In the genomic region with DNA sequence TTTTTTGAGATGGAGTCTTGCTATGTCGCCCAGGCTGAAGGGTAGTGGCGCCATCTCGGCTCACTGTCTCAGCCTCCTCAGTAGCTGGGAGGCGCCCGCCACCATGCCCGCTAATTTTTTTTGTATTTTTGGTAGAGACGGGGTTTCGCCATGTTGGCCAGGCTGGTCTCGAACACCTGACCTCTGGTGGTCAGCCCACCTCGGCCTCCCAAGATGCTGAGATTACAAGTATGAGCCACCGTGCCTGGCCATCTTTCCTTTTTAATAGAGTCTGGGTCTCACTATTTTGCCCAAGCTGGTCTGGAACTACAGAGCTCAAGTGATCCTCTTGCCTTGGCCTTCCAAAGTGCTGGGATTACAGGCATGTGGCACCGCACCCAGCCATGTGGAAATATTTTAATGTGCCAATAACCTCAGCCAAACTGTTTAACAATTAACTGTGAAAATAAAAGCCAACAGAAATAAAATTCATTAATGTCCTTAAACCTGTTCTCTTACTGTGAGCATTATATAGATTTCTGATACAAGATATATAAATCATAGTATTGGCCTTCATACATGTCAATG, we compare ENCODE assay signal across 22 cellular contexts.
"Had no signal": no experiment of that assay in that cellular context is flagged by ENCODE, and none has a peak within 500 bp of the region (broad histone marks: within the 10 kb centered on the region; RNA-seq: fewer than 3 reads in every experiment).

No MANE protein-coding gene starts in this region.

- H3K36me3 ChIP-seq: breast epithelium, prostate gland, tibial artery, uterus had no signal

- H3K27ac Mint-ChIP-seq: activated naive CD4-positive, alpha-beta T cell treated with anti-CD3 and anti-CD28 coated beads for 36 hours; activated naive CD8-positive, alpha-beta T cell treated with anti-CD3 and anti-CD28 coated beads, Interleukin-2, amount 10 ng/mL, durations not matched to agents 7 days and 5 days; activated T-helper 2 cell treated with anti-CD3 and anti-CD28 coated beads, Interferon-gamma antibody, Interleukin-2, Interleukin-4, amounts not matched to agents 10 μg/mL and 5 μg/mL and 100 μg/mL, durations not matched to agents 14 hours and 24 hours and 36 hours; mesothelial cell of epicardium; stimulated activated naive CD8-positive, alpha-beta T cell treated with anti-CD3 and anti-CD28 coated beads, Interleukin-15, Interleukin-2, amounts not matched to agents 100 ng/mL and 50 ng/mL, for 24 hours had no signal

- H3K9me3 Mint-ChIP-seq: activated naive CD4-positive, alpha-beta T cell treated with anti-CD3 and anti-CD28 coated beads for 36 hours; activated naive CD8-positive, alpha-beta T cell treated with anti-CD3 and anti-CD28 coated beads, Interleukin-2, amount 10 ng/mL, durations not matched to agents 7 days and 5 days; activated T-helper 2 cell treated with anti-CD3 and anti-CD28 coated beads, Interferon-gamma antibody, Interleukin-2, Interleukin-4, amounts not matched to agents 10 μg/mL and 5 μg/mL and 100 μg/mL, durations not matched to agents 14 hours and 24 hours and 36 hours; central memory CD8-positive, alpha-beta T cell; mesothelial cell of epicardium; naive thymus-derived CD8-positive, alpha-beta T cell; stimulated activated naive CD8-positive, alpha-beta T cell treated with anti-CD3 and anti-CD28 coated beads, Interleukin-15, Interleukin-2, amounts not matched to agents 100 ng/mL and 50 ng/mL, for 24 hours had no signal

- FAIRE-seq: colon, kidney, TTC549 had no signal

- H3K9me3 ChIP-seq: breast epithelium, prostate gland, spleen, tibial artery, uterus had no signal

- H3K27me3 ChIP-seq: breast epithelium, spleen, tibial artery, uterus had no signal

- H3K4me3 Mint-ChIP-seq: activated naive CD4-positive, alpha-beta T cell treated with anti-CD3 and anti-CD28 coated beads for 36 hours; activated naive CD8-positive, alpha-beta T cell treated with anti-CD3 and anti-CD28 coated beads, Interleukin-2, amount 10 ng/mL, durations not matched to agents 7 days and 5 days; central memory CD8-positive, alpha-beta T cell; mesothelial cell of epicardium; stimulated activated naive CD8-positive, alpha-beta T cell treated with anti-CD3 and anti-CD28 coated beads, Interleukin-15, Interleukin-2, amounts not matched to agents 100 ng/mL and 50 ng/mL, for 24 hours had no signal

- H3K4me1 Mint-ChIP-seq: mesothelial cell of epicardium had no signal

- H3K4me1 ChIP-seq: breast epithelium, prostate gland, uterus had no signal

- DNase-seq: activated naive CD4-positive, alpha-beta T cell treated with anti-CD3 and anti-CD28 coated beads for 36 hours; activated naive CD8-positive, alpha-beta T cell treated with anti-CD3 and anti-CD28 coated beads, Interleukin-2, amount 10 ng/mL, durations not matched to agents 7 days and 5 days; activated T-cell treated with anti-CD3 and anti-CD28 coated beads, Interleukin-2, amount 50 U/mL, for 1 hour; amniotic stem cell; effector memory CD4-positive, alpha-beta T cell; foreskin melanocyte; kidney; naive thymus-derived CD8-positive, alpha-beta T cell; spleen; substantia nigra; tibial artery; uterus; WERI-Rb-1 had no signal

- H3K27me3 Mint-ChIP-seq: activated naive CD8-positive, alpha-beta T cell treated with anti-CD3 and anti-CD28 coated beads, Interleukin-2, amount 10 ng/mL, durations not matched to agents 7 days and 5 days; central memory CD8-positive, alpha-beta T cell; naive thymus-derived CD8-positive, alpha-beta T cell; stimulated activated naive CD8-positive, alpha-beta T cell treated with anti-CD3 and anti-CD28 coated beads, Interleukin-15, Interleukin-2, amounts not matched to agents 100 ng/mL and 50 ng/mL, for 24 hours had no signal

- H3K27ac ChIP-seq: breast epithelium, prostate gland, spleen, tibial artery, uterus, WERI-Rb-1 had no signal

- H3K4me3 ChIP-seq: breast epithelium, lung, prostate gland, spleen, tibial artery, uterus had no signal

- ATAC-seq: naive thymus-derived CD8-positive, alpha-beta T cell had no signal
